ENCODE assay signal across 1 cellular context in the genomic region with DNA sequence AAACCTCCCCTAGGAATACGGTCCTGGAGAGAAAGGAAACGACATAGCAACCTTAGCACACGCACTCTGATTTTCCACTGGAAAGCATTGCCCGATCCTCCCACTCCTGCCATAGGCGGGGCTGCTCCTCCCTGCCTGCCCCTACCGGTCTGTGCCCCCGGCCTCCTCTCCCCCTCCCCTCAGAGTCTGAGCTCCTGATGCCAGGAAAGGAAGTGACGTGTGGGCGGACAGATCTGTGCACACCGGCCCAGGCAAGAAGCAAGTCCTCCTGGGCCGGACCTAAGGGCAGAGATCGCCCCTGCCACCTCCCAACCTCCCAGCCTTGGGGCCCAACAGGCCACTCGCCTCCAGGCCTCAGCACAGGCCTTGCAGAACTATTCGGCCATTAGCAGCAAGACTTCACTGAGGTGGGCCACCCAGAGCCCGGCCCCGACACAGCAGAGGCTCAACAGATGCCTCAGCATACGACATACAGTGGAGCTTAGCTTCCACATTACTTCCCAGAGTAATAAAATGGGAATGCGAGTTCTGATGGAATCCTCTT.
A peak's percentile ranks its signal among the peaks of the same experiment; 100 is the strongest.
TF ChIP-seq lines count a peak whose summit lies in the region.

No MANE protein-coding gene starts in this region.

TF ChIP-seq in HepG2, 621 proteins besides CTCF, POLR2A, EP300 and RAD21 (continued from another document and continues in another):
- TF ChIP-seq, protein P1, sequence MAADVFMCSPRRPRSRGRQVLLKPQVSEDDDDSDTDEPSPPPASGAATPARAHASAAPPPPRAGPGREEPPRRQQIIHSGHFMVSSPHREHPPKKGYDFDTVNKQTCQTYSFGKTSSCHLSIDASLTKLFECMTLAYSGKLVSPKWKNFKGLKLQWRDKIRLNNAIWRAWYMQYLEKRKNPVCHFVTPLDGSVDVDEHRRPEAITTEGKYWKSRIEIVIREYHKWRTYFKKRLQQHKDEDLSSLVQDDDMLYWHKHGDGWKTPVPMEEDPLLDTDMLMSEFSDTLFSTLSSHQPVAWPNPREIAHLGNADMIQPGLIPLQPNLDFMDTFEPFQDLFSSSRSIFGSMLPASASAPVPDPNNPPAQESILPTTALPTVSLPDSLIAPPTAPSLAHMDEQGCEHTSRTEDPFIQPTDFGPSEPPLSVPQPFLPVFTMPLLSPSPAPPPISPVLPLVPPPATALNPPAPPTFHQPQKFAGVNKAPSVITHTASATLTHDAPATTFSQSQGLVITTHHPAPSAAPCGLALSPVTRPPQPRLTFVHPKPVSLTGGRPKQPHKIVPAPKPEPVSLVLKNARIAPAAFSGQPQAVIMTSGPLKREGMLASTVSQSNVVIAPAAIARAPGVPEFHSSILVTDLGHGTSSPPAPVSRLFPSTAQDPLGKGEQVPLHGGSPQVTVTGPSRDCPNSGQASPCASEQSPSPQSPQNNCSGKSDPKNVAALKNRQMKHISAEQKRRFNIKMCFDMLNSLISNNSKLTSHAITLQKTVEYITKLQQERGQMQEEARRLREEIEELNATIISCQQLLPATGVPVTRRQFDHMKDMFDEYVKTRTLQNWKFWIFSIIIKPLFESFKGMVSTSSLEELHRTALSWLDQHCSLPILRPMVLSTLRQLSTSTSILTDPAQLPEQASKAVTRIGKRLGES (CRISPR knock-in tag; IDR thresholded peaks at IDR 0.05; ENCODE audit: borderline replicate concordance) = no peak
- TF ChIP-seq ZNF180 (CRISPR knock-in tag; IDR thresholded peaks at IDR 0.05; ENCODE audit: borderline replicate concordance, low read depth) = no peak
- TF ChIP-seq NR2F1 (CRISPR knock-in tag; IDR thresholded peaks at IDR 0.05) = 0 out of 4 replicates have a peak, but pooled peaks of 1 of the 2 experiments have one; percentile 33
- TF ChIP-seq ZNF530 (CRISPR knock-in tag; IDR thresholded peaks at IDR 0.05; ENCODE audit: low read depth) = no peak
- no peak for TF ChIP-seq TGIF2 (CRISPR knock-in tag; IDR thresholded peaks at IDR 0.05)
- TF ChIP-seq ZNF780A (CRISPR knock-in tag; IDR thresholded peaks at IDR 0.05) = no peak
- no peak for TF ChIP-seq RFX5 (IDR thresholded peaks at IDR 0.05; ENCODE audit: low read depth, low read length)
- TF ChIP-seq, protein P2, sequence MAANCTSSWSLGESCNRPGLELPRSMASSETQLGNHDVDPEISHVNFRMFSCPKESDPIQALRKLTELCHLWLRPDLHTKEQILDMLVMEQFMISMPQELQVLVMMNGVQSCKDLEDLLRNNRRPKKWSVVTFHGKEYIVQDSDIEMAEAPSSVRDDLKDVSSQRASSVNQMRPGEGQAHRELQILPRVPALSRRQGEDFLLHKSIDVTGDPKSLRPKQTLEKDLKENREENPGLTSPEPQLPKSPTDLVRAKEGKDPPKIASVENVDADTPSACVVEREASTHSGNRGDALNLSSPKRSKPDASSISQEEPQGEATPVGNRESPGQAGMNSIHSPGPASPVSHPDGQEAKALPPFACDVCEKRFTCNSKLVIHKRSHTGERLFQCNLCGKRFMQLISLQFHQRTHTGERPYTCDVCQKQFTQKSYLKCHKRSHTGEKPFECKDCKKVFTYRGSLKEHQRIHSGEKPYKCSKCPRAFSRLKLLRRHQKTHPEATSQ (CRISPR knock-in tag; IDR thresholded peaks at IDR 0.05; ENCODE audit: borderline replicate concordance) = no peak
- TF ChIP-seq, protein P3, sequence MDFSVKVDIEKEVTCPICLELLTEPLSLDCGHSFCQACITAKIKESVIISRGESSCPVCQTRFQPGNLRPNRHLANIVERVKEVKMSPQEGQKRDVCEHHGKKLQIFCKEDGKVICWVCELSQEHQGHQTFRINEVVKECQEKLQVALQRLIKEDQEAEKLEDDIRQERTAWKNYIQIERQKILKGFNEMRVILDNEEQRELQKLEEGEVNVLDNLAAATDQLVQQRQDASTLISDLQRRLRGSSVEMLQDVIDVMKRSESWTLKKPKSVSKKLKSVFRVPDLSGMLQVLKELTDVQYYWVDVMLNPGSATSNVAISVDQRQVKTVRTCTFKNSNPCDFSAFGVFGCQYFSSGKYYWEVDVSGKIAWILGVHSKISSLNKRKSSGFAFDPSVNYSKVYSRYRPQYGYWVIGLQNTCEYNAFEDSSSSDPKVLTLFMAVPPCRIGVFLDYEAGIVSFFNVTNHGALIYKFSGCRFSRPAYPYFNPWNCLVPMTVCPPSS (IDR thresholded peaks at IDR 0.05) = no peak
- TF ChIP-seq ZNF343 (CRISPR knock-in tag; IDR thresholded peaks at IDR 0.05) = 0 out of 2 replicates have a peak, but pooled peaks have one; percentile 20
- TF ChIP-seq TAF15 (IDR thresholded peaks at IDR 0.05; ENCODE audit: low read depth, low read length, poor library complexity, severe bottlenecking) = no peak
- peak; percentile 53 for TF ChIP-seq ZNF883 (CRISPR knock-in tag; IDR thresholded peaks at IDR 0.05; ENCODE audit: not compliant biosample characterization)
- TF ChIP-seq GPN1 (CRISPR knock-in tag; IDR thresholded peaks at IDR 0.05; ENCODE audit: borderline replicate concordance) = no peak
- TF ChIP-seq, protein P4, sequence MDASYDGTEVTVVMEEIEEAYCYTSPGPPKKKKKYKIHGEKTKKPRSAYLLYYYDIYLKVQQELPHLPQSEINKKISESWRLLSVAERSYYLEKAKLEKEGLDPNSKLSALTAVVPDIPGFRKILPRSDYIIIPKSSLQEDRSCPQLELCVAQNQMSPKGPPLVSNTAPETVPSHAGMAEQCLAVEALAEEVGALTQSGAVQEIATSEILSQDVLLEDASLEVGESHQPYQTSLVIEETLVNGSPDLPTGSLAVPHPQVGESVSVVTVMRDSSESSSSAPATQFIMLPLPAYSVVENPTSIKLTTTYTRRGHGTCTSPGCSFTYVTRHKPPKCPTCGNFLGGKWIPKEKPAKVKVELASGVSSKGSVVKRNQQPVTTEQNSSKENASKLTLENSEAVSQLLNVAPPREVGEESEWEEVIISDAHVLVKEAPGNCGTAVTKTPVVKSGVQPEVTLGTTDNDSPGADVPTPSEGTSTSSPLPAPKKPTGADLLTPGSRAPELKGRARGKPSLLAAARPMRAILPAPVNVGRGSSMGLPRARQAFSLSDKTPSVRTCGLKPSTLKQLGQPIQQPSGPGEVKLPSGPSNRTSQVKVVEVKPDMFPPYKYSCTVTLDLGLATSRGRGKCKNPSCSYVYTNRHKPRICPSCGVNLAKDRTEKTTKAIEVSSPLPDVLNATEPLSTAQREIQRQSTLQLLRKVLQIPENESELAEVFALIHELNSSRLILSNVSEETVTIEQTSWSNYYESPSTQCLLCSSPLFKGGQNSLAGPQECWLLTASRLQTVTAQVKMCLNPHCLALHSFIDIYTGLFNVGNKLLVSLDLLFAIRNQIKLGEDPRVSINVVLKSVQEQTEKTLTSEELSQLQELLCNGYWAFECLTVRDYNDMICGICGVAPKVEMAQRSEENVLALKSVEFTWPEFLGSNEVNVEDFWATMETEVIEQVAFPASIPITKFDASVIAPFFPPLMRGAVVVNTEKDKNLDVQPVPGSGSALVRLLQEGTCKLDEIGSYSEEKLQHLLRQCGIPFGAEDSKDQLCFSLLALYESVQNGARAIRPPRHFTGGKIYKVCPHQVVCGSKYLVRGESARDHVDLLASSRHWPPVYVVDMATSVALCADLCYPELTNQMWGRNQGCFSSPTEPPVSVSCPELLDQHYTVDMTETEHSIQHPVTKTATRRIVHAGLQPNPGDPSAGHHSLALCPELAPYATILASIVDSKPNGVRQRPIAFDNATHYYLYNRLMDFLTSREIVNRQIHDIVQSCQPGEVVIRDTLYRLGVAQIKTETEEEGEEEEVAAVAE (CRISPR knock-in tag; IDR thresholded peaks at IDR 0.05; ENCODE audit: borderline replicate concordance) = no peak
- TF ChIP-seq ZNF772 (CRISPR knock-in tag; IDR thresholded peaks at IDR 0.05) = peak; percentile 64; the same call in 1 of the 2 replicates
- no peak for TF ChIP-seq CBFB (CRISPR knock-in tag; IDR thresholded peaks at IDR 0.05)
- no peak for TF ChIP-seq ZSCAN12 (CRISPR knock-in tag; IDR thresholded peaks at IDR 0.05)
- TF ChIP-seq YEATS2 (CRISPR knock-in tag; IDR thresholded peaks at IDR 0.05; ENCODE audit: borderline replicate concordance) = no peak
- TF ChIP-seq SMAD3 (CRISPR knock-in tag; IDR thresholded peaks at IDR 0.05) = no peak
- no peak for TF ChIP-seq FLYWCH1 (CRISPR knock-in tag; IDR thresholded peaks at IDR 0.05)
- TF ChIP-seq ZNF337 (CRISPR knock-in tag; IDR thresholded peaks at IDR 0.05; ENCODE audit: borderline replicate concordance, low read depth) = no peak
- TF ChIP-seq SETDB1 (CRISPR knock-in tag; IDR thresholded peaks at IDR 0.05; ENCODE audit: borderline replicate concordance) = no peak
- no peak; the same call in 1 of the 2 replicates for TF ChIP-seq KDM2A (CRISPR knock-in tag; IDR thresholded peaks at IDR 0.05; ENCODE audit: borderline replicate concordance, low read depth)
- no peak for TF ChIP-seq KDM5A (IDR thresholded peaks at IDR 0.05; ENCODE audit: borderline replicate concordance, low read length)
- TF ChIP-seq ZNF790 (CRISPR knock-in tag; IDR thresholded peaks at IDR 0.05; ENCODE audit: borderline replicate concordance) = no peak
- TF ChIP-seq ZBTB20 (CRISPR knock-in tag; IDR thresholded peaks at IDR 0.05; ENCODE audit: borderline replicate concordance, low read depth) = peak; percentile 76; the same call in 1 of the 2 replicates
- TF ChIP-seq, protein P5, sequence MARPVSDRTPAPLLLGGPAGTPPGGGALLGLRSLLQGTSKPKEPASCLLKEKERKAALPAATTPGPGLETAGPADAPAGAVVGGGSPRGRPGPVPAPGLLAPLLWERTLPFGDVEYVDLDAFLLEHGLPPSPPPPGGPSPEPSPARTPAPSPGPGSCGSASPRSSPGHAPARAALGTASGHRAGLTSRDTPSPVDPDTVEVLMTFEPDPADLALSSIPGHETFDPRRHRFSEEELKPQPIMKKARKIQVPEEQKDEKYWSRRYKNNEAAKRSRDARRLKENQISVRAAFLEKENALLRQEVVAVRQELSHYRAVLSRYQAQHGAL (CRISPR knock-in tag; IDR thresholded peaks at IDR 0.05; ENCODE audit: not compliant biosample characterization) = no peak
- TF ChIP-seq, protein P6, sequence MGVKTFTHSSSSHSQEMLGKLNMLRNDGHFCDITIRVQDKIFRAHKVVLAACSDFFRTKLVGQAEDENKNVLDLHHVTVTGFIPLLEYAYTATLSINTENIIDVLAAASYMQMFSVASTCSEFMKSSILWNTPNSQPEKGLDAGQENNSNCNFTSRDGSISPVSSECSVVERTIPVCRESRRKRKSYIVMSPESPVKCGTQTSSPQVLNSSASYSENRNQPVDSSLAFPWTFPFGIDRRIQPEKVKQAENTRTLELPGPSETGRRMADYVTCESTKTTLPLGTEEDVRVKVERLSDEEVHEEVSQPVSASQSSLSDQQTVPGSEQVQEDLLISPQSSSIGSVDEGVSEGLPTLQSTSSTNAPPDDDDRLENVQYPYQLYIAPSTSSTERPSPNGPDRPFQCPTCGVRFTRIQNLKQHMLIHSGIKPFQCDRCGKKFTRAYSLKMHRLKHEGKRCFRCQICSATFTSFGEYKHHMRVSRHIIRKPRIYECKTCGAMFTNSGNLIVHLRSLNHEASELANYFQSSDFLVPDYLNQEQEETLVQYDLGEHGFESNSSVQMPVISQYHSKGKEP (CRISPR knock-in tag; IDR thresholded peaks at IDR 0.05) = no peak
- no peak for TF ChIP-seq NCOA5 (CRISPR knock-in tag; IDR thresholded peaks at IDR 0.05)
- 0 out of 2 replicates have a peak, but pooled peaks have one; percentile 35 for TF ChIP-seq ESRRA (CRISPR knock-in tag; IDR thresholded peaks at IDR 0.05; ENCODE audit: low read depth)
- no peak for TF ChIP-seq ZNF34 (CRISPR knock-in tag; IDR thresholded peaks at IDR 0.05; ENCODE audit: borderline replicate concordance)
- TF ChIP-seq, protein P7, sequence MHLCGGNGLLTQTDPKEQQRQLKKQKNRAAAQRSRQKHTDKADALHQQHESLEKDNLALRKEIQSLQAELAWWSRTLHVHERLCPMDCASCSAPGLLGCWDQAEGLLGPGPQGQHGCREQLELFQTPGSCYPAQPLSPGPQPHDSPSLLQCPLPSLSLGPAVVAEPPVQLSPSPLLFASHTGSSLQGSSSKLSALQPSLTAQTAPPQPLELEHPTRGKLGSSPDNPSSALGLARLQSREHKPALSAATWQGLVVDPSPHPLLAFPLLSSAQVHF (CRISPR knock-in tag; IDR thresholded peaks at IDR 0.05) = no peak
- TF ChIP-seq, protein P8, sequence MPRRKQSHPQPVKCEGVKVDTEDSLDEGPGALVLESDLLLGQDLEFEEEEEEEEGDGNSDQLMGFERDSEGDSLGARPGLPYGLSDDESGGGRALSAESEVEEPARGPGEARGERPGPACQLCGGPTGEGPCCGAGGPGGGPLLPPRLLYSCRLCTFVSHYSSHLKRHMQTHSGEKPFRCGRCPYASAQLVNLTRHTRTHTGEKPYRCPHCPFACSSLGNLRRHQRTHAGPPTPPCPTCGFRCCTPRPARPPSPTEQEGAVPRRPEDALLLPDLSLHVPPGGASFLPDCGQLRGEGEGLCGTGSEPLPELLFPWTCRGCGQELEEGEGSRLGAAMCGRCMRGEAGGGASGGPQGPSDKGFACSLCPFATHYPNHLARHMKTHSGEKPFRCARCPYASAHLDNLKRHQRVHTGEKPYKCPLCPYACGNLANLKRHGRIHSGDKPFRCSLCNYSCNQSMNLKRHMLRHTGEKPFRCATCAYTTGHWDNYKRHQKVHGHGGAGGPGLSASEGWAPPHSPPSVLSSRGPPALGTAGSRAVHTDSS (CRISPR knock-in tag; conservative IDR thresholded peaks at IDR 0.05) = no peak
- no peak for TF ChIP-seq ZNF468 (CRISPR knock-in tag; IDR thresholded peaks at IDR 0.05)
- no peak for TF ChIP-seq FOXO1 (CRISPR knock-in tag; IDR thresholded peaks at IDR 0.05)
- TF ChIP-seq, protein P9, sequence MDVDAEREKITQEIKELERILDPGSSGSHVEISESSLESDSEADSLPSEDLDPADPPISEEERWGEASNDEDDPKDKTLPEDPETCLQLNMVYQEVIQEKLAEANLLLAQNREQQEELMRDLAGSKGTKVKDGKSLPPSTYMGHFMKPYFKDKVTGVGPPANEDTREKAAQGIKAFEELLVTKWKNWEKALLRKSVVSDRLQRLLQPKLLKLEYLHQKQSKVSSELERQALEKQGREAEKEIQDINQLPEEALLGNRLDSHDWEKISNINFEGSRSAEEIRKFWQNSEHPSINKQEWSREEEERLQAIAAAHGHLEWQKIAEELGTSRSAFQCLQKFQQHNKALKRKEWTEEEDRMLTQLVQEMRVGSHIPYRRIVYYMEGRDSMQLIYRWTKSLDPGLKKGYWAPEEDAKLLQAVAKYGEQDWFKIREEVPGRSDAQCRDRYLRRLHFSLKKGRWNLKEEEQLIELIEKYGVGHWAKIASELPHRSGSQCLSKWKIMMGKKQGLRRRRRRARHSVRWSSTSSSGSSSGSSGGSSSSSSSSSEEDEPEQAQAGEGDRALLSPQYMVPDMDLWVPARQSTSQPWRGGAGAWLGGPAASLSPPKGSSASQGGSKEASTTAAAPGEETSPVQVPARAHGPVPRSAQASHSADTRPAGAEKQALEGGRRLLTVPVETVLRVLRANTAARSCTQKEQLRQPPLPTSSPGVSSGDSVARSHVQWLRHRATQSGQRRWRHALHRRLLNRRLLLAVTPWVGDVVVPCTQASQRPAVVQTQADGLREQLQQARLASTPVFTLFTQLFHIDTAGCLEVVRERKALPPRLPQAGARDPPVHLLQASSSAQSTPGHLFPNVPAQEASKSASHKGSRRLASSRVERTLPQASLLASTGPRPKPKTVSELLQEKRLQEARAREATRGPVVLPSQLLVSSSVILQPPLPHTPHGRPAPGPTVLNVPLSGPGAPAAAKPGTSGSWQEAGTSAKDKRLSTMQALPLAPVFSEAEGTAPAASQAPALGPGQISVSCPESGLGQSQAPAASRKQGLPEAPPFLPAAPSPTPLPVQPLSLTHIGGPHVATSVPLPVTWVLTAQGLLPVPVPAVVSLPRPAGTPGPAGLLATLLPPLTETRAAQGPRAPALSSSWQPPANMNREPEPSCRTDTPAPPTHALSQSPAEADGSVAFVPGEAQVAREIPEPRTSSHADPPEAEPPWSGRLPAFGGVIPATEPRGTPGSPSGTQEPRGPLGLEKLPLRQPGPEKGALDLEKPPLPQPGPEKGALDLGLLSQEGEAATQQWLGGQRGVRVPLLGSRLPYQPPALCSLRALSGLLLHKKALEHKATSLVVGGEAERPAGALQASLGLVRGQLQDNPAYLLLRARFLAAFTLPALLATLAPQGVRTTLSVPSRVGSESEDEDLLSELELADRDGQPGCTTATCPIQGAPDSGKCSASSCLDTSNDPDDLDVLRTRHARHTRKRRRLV (CRISPR knock-in tag; IDR thresholded peaks at IDR 0.05) = no peak
